In the genomic region with DNA sequence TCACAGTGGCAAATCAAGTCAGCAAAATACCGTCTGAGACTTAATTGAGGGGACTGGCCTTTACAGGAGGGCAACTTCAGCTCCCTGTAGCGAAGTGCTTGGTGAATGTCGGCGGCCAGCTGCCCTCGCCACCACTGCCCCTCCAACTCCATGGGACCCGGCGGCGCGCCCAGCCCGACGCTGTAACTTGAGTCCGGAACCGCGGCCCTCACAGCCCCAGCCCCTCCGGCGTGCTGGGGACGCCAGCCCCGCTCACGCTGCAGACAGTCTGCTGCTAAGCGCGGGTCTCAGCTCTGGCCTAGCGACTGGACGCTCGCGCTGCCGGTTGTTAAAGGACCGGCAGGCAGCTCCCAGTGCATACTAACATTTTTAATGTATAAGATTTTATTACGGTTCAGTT, we compare ENCODE assay signal across 1 cellular context.
TF ChIP-seq lines count a peak whose summit lies in the region.

No MANE protein-coding gene starts in this region.

TF ChIP-seq in GM23338, 12 proteins besides CTCF, POLR2A, EP300 and RAD21 (continued from another document):
- TF ChIP-seq, protein P1, sequence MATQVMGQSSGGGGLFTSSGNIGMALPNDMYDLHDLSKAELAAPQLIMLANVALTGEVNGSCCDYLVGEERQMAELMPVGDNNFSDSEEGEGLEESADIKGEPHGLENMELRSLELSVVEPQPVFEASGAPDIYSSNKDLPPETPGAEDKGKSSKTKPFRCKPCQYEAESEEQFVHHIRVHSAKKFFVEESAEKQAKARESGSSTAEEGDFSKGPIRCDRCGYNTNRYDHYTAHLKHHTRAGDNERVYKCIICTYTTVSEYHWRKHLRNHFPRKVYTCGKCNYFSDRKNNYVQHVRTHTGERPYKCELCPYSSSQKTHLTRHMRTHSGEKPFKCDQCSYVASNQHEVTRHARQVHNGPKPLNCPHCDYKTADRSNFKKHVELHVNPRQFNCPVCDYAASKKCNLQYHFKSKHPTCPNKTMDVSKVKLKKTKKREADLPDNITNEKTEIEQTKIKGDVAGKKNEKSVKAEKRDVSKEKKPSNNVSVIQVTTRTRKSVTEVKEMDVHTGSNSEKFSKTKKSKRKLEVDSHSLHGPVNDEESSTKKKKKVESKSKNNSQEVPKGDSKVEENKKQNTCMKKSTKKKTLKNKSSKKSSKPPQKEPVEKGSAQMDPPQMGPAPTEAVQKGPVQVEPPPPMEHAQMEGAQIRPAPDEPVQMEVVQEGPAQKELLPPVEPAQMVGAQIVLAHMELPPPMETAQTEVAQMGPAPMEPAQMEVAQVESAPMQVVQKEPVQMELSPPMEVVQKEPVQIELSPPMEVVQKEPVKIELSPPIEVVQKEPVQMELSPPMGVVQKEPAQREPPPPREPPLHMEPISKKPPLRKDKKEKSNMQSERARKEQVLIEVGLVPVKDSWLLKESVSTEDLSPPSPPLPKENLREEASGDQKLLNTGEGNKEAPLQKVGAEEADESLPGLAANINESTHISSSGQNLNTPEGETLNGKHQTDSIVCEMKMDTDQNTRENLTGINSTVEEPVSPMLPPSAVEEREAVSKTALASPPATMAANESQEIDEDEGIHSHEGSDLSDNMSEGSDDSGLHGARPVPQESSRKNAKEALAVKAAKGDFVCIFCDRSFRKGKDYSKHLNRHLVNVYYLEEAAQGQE (IDR thresholded peaks at IDR 0.05; ENCODE audit: unreplicated experiment): no peak
- no peak for TF ChIP-seq NANOG (IDR thresholded peaks at IDR 0.05; ENCODE audit: borderline replicate concordance)
TF ChIP-seq in GM23338: peak in this region for 0.
